Comparison of ENCODE assay signal across 11 cellular contexts in the genomic region with DNA sequence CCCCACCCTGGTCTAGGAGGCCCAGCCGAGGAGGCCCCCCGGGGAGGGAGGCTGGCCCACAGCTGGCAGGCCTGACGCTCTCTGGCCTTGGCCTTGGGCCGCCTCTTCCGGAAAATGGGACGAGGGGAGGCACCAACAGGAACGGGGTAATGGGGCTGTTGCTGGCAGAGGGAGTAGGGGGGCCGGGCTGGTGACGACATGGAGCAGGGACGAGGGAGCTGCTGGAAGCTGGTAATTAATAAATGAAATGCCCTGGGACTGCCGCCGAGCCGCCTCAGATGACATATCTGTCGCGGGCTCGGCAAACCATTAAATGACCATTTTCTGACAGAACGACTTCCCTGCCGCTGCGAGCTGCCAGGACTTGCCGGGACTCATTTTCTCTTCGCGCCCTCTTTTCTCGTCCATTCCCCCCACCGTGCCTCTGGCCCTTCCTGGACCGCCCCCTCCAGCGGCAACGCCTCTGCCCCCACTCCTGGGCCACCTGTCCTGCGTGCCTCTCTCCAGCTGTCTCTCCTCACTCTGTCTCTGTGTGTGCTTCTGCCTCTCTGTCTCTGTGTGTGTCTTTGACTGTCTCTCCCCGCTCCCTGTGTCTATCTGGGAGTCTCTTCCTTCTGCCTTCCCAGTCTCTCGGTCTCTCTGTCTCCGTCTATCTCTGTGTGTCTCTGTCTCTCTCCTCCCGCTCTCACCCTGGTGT.
DNase-seq lines count a peak whose midpoint lies in the region; ATAC-seq, FAIRE-seq and TF ChIP-seq lines count a peak whose summit lies in the region.
"Had no signal": no experiment of that assay in that cellular context is flagged by ENCODE, and none has a peak within 500 bp of the region (broad histone marks: within the 10 kb centered on the region; RNA-seq: fewer than 3 reads in every experiment).

No MANE protein-coding gene starts in this region.

- peak; percentile 46 for DNase-seq in BE2C
- no peak for DNase-seq in Panc1 (ENCODE audit: low read depth, low spot score)
- DNase-seq in heart right ventricle = peak in 1 of 2 donors; percentile 11
- no peak for DNase-seq in pancreas
- no peak for DNase-seq in NOMO-1 treated with dmso at 0.1 percent for 144 hours (lab: John Stamatoyannopoulos, UW; ENCODE audit: unreplicated experiment)
- no peak for DNase-seq in RCC 7860 (ENCODE audit: low spot score)
- DNase-seq: activated CD4-positive, alpha-beta T cell treated with anti-CD3 and anti-CD28 coated beads, Interleukin-2, amount 10 ng/mL, durations not matched to agents 7 days and 5 days; COR-L47; PC-9 had no signal

- H3K27ac ChIP-seq in Panc1 (ENCODE audit: low read length) (no peak overlapping the region), heart right ventricle (no peak overlapping the region), pancreas (no peak overlapping the region)
- H3K27ac ChIP-seq: PC-9 had no signal

- in situ Hi-C loops in Panc1 (cut with HindIII; ENCODE audit: low pct_unique_long_range_greater_than_20kb, low sequenced_read_pairs) = no loop called here

- H3K36me3 ChIP-seq in BE2C = no peaks in the 10 kb centered on the region
- H3K36me3 ChIP-seq in Panc1 (ENCODE audit: control insufficient read depth, insufficient read depth, low read length) = no peaks in the 10 kb centered on the region
- H3K36me3 ChIP-seq in heart right ventricle = no peaks in the 10 kb centered on the region
- H3K36me3 ChIP-seq in pancreas = no peaks in the 10 kb centered on the region

- WGBS in heart right ventricle, 2 donors = 7 to 10% methylated on average over 32 of the region's 32 CpGs
- WGBS in pancreas, 2 donors = 11 to 12% methylated on average over 32 of the region's 32 CpGs

- H3K4me1 ChIP-seq in BE2C (peaks cover 4% of the 10 kb centered on the region; the same call in 1 of the 2 replicates), Panc1 (ENCODE audit: control insufficient read depth, insufficient read depth, low read length) (no peaks in the 10 kb centered on the region), heart right ventricle (peaks cover 0 to 15% (median 6%) of the 10 kb centered on the region in 9 donors), pancreas (no peaks in the 10 kb centered on the region)

- no peak for FAIRE-seq in pancreas (lab: Jason Lieb, UNC)
- FAIRE-seq in RCC 7860 (lab: Jason Lieb, UNC) = no peak

- CTCF ChIA-PET in Panc1 (lab: Charles Lee) = no interaction called here

- H3K4me3 ChIP-seq in BE2C (ENCODE audit: low read depth, low read length) = peak overlapping the region; percentile 62
- no peak overlapping the region for H3K4me3 ChIP-seq in Panc1 (ENCODE audit: low read depth in 2 of 2, low read length in 2 of 2)
- H3K4me3 ChIP-seq in heart right ventricle = peak overlapping the region in 9 of 10 donors; percentile 14 to 46 (median 32)
- H3K4me3 ChIP-seq in pancreas = peak overlapping the region in 1 of 4 donors; percentile 35
- H3K4me3 ChIP-seq: PC-9 had no signal

- peak; percentile 42 for ATAC-seq in Panc1
- ATAC-seq in heart right ventricle = peak; percentile 28 to 63 (median 48)
- ATAC-seq in pancreas = peak; percentile 24 to 57 (median 42)
- no peak for ATAC-seq in HG03571 (IDR thresholded peaks at IDR 0.05; ENCODE audit: unreplicated experiment)
- ATAC-seq in GM18861 (IDR thresholded peaks at IDR 0.05; ENCODE audit: unreplicated experiment) = no peak

- TF ChIP-seq CTCF in BE2C (IDR thresholded peaks at IDR 0.05; ENCODE audit: low read depth, low read length) = no peak
- TF ChIP-seq CTCF in Panc1 (IDR thresholded peaks at IDR 0.05) = no peak
- no peak for TF ChIP-seq CTCF in heart right ventricle (IDR thresholded peaks at IDR 0.05)
- no peak for TF ChIP-seq CTCF in pancreas (IDR thresholded peaks at IDR 0.05)

- H3K27me3 ChIP-seq in BE2C = no peaks in the 10 kb centered on the region
- H3K27me3 ChIP-seq in Panc1 (ENCODE audit: control insufficient read depth, insufficient read depth, low read length) = 0 out of 2 replicates have a peak, but pooled peaks cover 7% of the 10 kb centered on the region
- H3K27me3 ChIP-seq in heart right ventricle = peaks cover 5 to 67% (median 59%) of the 10 kb centered on the region in 7 donors
- H3K27me3 ChIP-seq in pancreas = no peaks in the 10 kb centered on the region

- H3K9me3 ChIP-seq in BE2C (no peaks in the 10 kb centered on the region), Panc1 (ENCODE audit: control insufficient read depth, insufficient read depth, low read depth, low read length) (no peaks in the 10 kb centered on the region), heart right ventricle (no peaks in the 10 kb centered on the region), pancreas (no peaks in the 10 kb centered on the region)

- no TSS peak for BruUV-seq in Panc1 (replicated peaks; lab: Mats Ljungman, UMichigan)

- intact Hi-C loops in Panc1 (cut with micrococcal nuclease; ENCODE audit: unreplicated experiment) = no loop called here
- intact Hi-C loops in heart right ventricle (cut with DNase I) = no loop called here
- intact Hi-C loops in pancreas (cut with DNase I) = no loop called here

- POLR2A ChIA-PET in Panc1 (lab: Charles Lee) = no interaction called here

Comparison
In these comparisons a context has a peak if more than half of its experiments do, and no peak if none do; other contexts are left out.
1. H3K4me3 ChIP-seq: peak in BE2C (single experiment) and heart right ventricle (9 of 10); none in Panc1 (0 of 2).
2. ATAC-seq: peak in Panc1 (single experiment), heart right ventricle (8 of 8) and pancreas (4 of 4); none in HG03571 (single experiment) and GM18861 (single experiment).